8 cellular contexts compared by ENCODE assay signal in the genomic region with DNA sequence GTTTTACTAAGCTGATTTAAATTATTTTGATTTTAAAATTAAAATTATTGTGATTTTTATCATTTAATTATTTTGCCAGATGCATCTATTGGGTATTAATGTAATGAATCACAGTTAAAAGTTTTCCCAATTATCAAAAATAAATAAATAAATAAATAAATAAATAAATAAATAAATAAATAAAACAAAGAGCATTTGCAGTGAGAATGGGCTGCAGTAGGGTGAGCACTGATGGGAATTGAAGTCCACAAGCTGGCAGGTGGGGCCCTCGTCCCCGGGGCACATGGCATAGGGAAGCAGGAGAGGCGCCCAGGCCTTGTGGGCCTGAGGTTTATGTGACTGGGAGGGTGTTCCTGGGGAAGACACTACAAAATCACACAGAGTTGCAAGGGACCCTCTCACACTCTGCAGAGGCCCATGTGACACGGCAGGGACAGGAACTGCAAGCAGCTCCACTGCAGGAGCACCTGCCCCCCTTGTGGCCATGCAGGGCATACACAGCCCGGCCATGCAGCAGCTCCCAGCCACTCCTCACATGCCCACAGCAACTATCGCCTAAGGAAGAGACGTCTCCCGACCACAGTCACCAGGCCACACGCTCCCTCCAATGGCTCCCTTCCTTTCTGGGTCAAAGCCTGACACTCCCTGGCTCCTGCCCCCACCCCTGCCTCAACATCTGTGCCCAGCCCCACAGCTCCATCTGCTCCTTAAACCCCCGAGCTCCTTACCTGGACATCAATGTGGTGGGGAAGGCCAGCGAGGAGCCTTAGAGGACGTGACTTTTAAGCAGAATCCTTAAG.
A peak's percentile ranks its signal among the peaks of the same experiment; 100 is the strongest.
DNase-seq lines count a peak whose midpoint lies in the region; ATAC-seq and TF ChIP-seq lines count a peak whose summit lies in the region.

No MANE protein-coding gene starts in this region.

- peaks cover 12 to 26% of the 10 kb centered on the region in 2 experiments for H3K4me1 Mint-ChIP-seq in H9

- no peaks in the 10 kb centered on the region for H3K36me3 Mint-ChIP-seq in H9 (ENCODE audit: insufficient read depth in 1 of 3, low read depth in 3 of 3)

- no peak overlapping the region for H4K5ac ChIP-seq in H9 (ENCODE audit: insufficient read length, low read depth, low read length)

- peaks cover 2% of the 10 kb centered on the region; the same call in 1 of the 2 replicates for H3K36me3 ChIP-seq in Loucy (ENCODE audit: insufficient read depth, low read length)

- no peak overlapping the region for H3T11ph ChIP-seq in H9 (ENCODE audit: low read length)

- H3F3A ChIP-seq in Loucy (ENCODE audit: low read depth) = no peaks in the 10 kb centered on the region

- H3K9me3 Mint-ChIP-seq in H9 = peaks cover 0 to 11% of the 10 kb centered on the region in 2 experiments; a peak in 3 of 5 replicates

- ATAC-seq in left ventricle myocardium superior = peak; percentile 77

- no peak overlapping the region for H4K91ac ChIP-seq in H9 (ENCODE audit: insufficient read length, low read depth, low read length)

- H3K27me3 ChIP-seq in H9 (ENCODE audit: insufficient read depth, low read length) (no peaks in the 10 kb centered on the region), Loucy (ENCODE audit: insufficient read depth, low read length, poor library complexity, severe bottlenecking) (no peaks in the 10 kb centered on the region)

- no peak overlapping the region for H2BK20ac ChIP-seq in H9 (ENCODE audit: low read depth, low read length, poor library complexity, severe bottlenecking)

- no peak overlapping the region for H2AK5ac ChIP-seq in H9 (ENCODE audit: insufficient read length, low read length)

- no peak overlapping the region for H3K4me2 ChIP-seq in H9 (ENCODE audit: insufficient read depth, insufficient read length, low read length)
- no peak overlapping the region for H3K4me2 ChIP-seq in Loucy (ENCODE audit: low read depth, low read length, poor library complexity, severe bottlenecking)

- H3K4me3 Mint-ChIP-seq in H9 = no peak overlapping the region; a peak in 1 of 5 replicates

- peaks cover 7% of the 10 kb centered on the region for H3K27me3 Mint-ChIP-seq in H9 (ENCODE audit: low read depth)

- H2AFZ ChIP-seq in H9 (ENCODE audit: low read length) (no peak overlapping the region), Loucy (ENCODE audit: low read length) (no peak overlapping the region)

- intact Hi-C loops in left ventricle myocardium superior (cut with micrococcal nuclease) = no loop called here

- no peak overlapping the region for H2BK15ac ChIP-seq in H9 (ENCODE audit: low read depth, low read length)

- no peak overlapping the region for H2BK12ac ChIP-seq in H9 (ENCODE audit: insufficient read length, low read depth, low read length)

- no peak overlapping the region for H3K56ac ChIP-seq in H9 (ENCODE audit: insufficient read length, low read depth, low read length)

- H3K27ac ChIP-seq in H9 (ENCODE audit: insufficient read length, low read depth, low read length) (no peak overlapping the region), VCaP (no peak overlapping the region)

- H3K9ac ChIP-seq in H9 (ENCODE audit: extremely low read depth, insufficient read length, low read length) = no peak overlapping the region
- no peak overlapping the region for H3K9ac ChIP-seq in Loucy (ENCODE audit: low read depth, low read length, poor library complexity, severe bottlenecking)

- no peak overlapping the region; a peak in 1 of 7 replicates for H3K27ac Mint-ChIP-seq in H9

- no peak overlapping the region for H2BK120ac ChIP-seq in H9 (ENCODE audit: low read depth, low read length, poor library complexity, severe bottlenecking)

- H3K18ac ChIP-seq in H9 (ENCODE audit: insufficient read length, low read depth, low read length) = no peak overlapping the region

- H3K9me3 ChIP-seq in H9 (ENCODE audit: control insufficient read depth, low read depth, low read length) (no peaks in the 10 kb centered on the region), Loucy (ENCODE audit: insufficient read depth, low read depth, low read length) (no peaks in the 10 kb centered on the region)

- TF ChIP-seq CTCF in H9 (conservative IDR thresholded peaks at IDR 0.05) = peak; percentile 81
- peak; percentile 70 for TF ChIP-seq CTCF in Loucy (conservative IDR thresholded peaks at IDR 0.05; ENCODE audit: low read length)
- peak; percentile 90 for TF ChIP-seq CTCF in VCaP (conservative IDR thresholded peaks at IDR 0.05)

- no CpG with 5 or more reads among the region's 12 CpGs for WGBS in H9 (ENCODE audit: extremely low coverage, insufficient read length, low lambda C conversion rate)

- no peaks in the 10 kb centered on the region for H3K23me2 ChIP-seq in H9 (ENCODE audit: insufficient read length, low read depth, low read length, poor library complexity, severe bottlenecking)

- H3K4me1 ChIP-seq in H9 (ENCODE audit: insufficient read depth, low read length) (no peaks in the 10 kb centered on the region), Loucy (ENCODE audit: insufficient read depth, low read length, poor library complexity, severe bottlenecking) (no peaks in the 10 kb centered on the region)

- H3K4ac ChIP-seq in H9 (ENCODE audit: low read depth, low read length) = no peak overlapping the region

- no peak overlapping the region for H3K23ac ChIP-seq in H9 (ENCODE audit: insufficient read length, low read depth, low read length)

- no peaks in the 10 kb centered on the region for H3K9me2 ChIP-seq in Loucy (replicated peaks; ENCODE audit: low read depth, low read length)

- no peaks in the 10 kb centered on the region for H3K79me2 ChIP-seq in H9 (ENCODE audit: insufficient read depth, low read length)
- H3K79me2 ChIP-seq in Loucy (ENCODE audit: insufficient read depth, low read length) = no peaks in the 10 kb centered on the region

- peak; percentile 22 for DNase-seq in activated T-cell treated with anti-CD3 and anti-CD28 coated beads for 24 hours (ENCODE audit: low read depth)
- DNase-seq in activated T-cell treated with anti-CD3 and anti-CD28 coated beads, Interleukin-2, amount 50 U/mL, for 1 hour = no peak
- peak; percentile 95 for DNase-seq in H9
- DNase-seq in left ventricle myocardium superior = peak; percentile 52
- DNase-seq in stimulated activated CD4-positive, alpha-beta T cell treated with anti-CD3 and anti-CD28 coated beads, Interleukin-1b, Interleukin-23, amount 100 ng/mL, for 24 hours (ENCODE audit: low read depth in 4 of 4, low spot score in 1 of 4) = peak in 3 of 4 experiments; percentile 3 to 27 (median 20)
- no peak for DNase-seq in NCI-H1048 (lab: John Stamatoyannopoulos, UW)

- H2BK5ac ChIP-seq in H9 (ENCODE audit: insufficient read length, low read length) = no peak overlapping the region

- H3K4me3 ChIP-seq in Loucy (ENCODE audit: low read length, poor library complexity, severe bottlenecking) = no peak overlapping the region

- H3K14ac ChIP-seq in H9 (ENCODE audit: insufficient read depth, low read length) = no peak overlapping the region

- no peaks in the 10 kb centered on the region for H3K79me1 ChIP-seq in H9 (ENCODE audit: insufficient read depth, low read depth, low read length, poor library complexity, severe bottlenecking)

- H4K8ac ChIP-seq in H9 (replicated peaks; ENCODE audit: insufficient read length, low read depth, low read length) = no peak overlapping the region

- H4K20me1 ChIP-seq in H9 (ENCODE audit: control insufficient read depth, insufficient read depth, insufficient read length) = no peaks in the 10 kb centered on the region
- no peaks in the 10 kb centered on the region for H4K20me1 ChIP-seq in Loucy (ENCODE audit: insufficient read depth, low read length, poor library complexity, severe bottlenecking)

Comparison
In these comparisons a context has a peak if more than half of its experiments do, and no peak if none do; other contexts are left out.
1. DNase-seq: peak in activated T-cell treated with anti-CD3 and anti-CD28 coated beads for 24 hours (single experiment), H9 (single experiment), left ventricle myocardium superior (single experiment) and stimulated activated CD4-positive, alpha-beta T cell treated with anti-CD3 and anti-CD28 coated beads, Interleukin-1b, Interleukin-23, amount 100 ng/mL, for 24 hours (3 of 4); none in activated T-cell treated with anti-CD3 and anti-CD28 coated beads, Interleukin-2, amount 50 U/mL, for 1 hour (single experiment) and NCI-H1048 (single experiment).
2. Peak in every context shown above with its lines, with median percentiles within 50 percentile points of each other: CTCF ChIP-seq.